ENCODE assay signal across 2 cellular contexts in genomic region chr7:130248842-130249241, GRCh38.
TF ChIP-seq lines count a peak whose summit lies in the region.

No MANE protein-coding gene starts in this region.

TF ChIP-seq in HEK293, 187 proteins besides CTCF, POLR2A, EP300 and RAD21:
- TF ChIP-seq, protein P1, sequence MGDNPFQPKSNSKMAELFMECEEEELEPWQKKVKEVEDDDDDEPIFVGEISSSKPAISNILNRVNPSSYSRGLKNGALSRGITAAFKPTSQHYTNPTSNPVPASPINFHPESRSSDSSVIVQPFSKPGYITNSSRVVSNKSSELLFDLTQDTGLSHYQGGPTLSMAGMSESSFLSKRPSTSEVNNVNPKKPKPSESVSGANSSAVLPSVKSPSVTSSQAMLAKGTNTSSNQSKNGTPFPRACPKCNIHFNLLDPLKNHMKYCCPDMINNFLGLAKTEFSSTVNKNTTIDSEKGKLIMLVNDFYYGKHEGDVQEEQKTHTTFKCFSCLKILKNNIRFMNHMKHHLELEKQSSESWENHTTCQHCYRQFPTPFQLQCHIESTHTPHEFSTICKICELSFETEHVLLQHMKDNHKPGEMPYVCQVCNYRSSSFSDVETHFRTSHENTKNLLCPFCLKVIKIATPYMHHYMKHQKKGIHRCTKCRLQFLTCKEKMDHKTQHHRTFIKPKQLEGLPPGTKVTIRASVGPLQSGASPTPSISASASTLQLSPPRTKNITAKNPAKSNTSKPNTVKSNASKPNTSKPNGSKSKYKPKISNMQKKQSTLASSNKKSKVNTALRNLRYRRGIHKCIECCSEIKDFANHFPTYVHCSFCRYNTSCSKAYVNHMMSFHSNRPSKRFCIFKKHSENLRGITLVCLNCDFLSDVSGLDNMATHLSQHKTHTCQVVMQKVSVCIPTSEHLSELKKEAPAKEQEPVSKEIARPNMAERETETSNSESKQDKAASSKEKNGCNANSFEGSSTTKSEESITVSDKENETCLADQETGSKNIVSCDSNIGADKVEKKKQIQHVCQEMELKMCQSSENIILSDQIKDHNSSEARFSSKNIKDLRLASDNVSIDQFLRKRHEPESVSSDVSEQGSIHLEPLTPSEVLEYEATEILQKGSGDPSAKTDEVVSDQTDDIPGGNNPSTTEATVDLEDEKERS (tag by site-specific recombination; IDR thresholded peaks at IDR 0.05), result peak; percentile 87
- TF ChIP-seq ZNF146 (tag by site-specific recombination; IDR thresholded peaks at IDR 0.05), result peak; percentile 94
- TF ChIP-seq, protein P2, sequence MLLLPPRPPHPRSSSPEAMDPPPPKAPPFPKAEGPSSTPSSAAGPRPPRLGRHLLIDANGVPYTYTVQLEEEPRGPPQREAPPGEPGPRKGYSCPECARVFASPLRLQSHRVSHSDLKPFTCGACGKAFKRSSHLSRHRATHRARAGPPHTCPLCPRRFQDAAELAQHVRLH (tag by site-specific recombination; IDR thresholded peaks at IDR 0.05), result peak; percentile 70; the same call in 1 of the 2 replicates

TF ChIP-seq in K562, 482 proteins besides CTCF, POLR2A, EP300 and RAD21 (continued from another document):
- TF ChIP-seq ZNF146 (CRISPR knock-in tag; IDR thresholded peaks at IDR 0.05; ENCODE audit: unreplicated experiment) (peak; percentile 88), ARID2 (IDR thresholded peaks at IDR 0.05) (0 out of 2 replicates have a peak, but pooled peaks have one; percentile 15), FOXK1 (CRISPR knock-in tag; IDR thresholded peaks at IDR 0.05; ENCODE audit: borderline replicate concordance) (0 out of 2 replicates have a peak, but pooled peaks have one; percentile 22)
TF ChIP-seq in K562: peak in this region for 8; not testable (repeated sequence) for 474.
